11 cellular contexts compared by ENCODE assay signal in the genomic region with DNA sequence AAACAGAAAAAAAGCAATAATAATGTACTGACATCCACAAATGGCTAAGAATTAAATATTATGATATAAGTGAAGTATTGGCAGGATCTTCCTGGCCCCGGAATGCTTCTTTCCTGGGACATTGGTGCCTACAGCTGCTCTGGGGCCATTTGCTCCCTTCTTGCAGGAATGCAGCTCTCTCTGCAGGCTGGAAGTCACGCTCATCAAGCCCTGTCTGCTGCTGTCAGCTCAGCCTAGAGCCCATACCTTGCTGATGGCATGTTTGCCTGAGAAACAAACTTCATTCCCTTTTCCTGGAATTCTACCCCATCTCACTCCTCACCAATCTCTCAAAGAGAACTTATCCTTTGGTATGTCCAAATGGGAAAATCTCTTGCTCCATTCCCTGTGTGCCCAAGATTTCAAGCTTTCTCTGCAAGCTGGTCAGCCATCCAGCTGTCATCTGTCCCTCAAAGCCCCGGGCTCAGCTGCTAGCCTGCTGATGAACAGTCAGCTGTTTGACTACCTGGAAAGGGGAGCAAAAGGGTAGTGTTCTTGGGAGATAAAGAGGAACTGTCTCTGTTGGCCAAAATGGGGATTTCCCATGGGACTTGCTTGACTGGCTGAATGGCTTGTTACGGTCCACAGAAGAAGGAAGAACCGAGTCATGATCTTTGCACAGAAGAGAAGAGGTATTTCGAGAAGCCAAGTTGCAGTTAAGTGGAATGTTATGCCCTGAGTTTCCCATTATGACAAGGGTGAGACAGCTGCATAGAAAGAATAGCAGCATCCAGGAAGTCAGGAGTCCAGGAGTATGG. TPM values are rescaled to one million over a fixed set of nuclear protein-coding genes. Genes with fewer than 3 reads are reported as not detected.
DNase-seq lines count a peak whose midpoint lies in the region; ATAC-seq and TF ChIP-seq lines count a peak whose summit lies in the region.
"Had no signal": no experiment of that assay in that cellular context is flagged by ENCODE, and none has a peak within 500 bp of the region (broad histone marks: within the 10 kb centered on the region; RNA-seq: fewer than 3 reads in every experiment).

No MANE protein-coding gene starts in this region.

- H3K27ac ChIP-seq in brain microvascular endothelial cell, result no peak overlapping the region
- H3K27ac ChIP-seq: lower lobe of right lung had no signal

- POLR2A ChIA-PET in activated CD4-positive, alpha-beta T cell treated with anti-CD3 and anti-CD28 coated beads, Interleukin-2, amount 10 ng/mL, durations not matched to agents 7 days and 5 days (lab: Charles Lee), result no interaction called here

- H3K27ac Mint-ChIP-seq in activated CD4-positive, alpha-beta T cell treated with anti-CD3 and anti-CD28 coated beads, Interleukin-2, amount 10 ng/mL, durations not matched to agents 7 days and 5 days, result no peak overlapping the region
- no peak overlapping the region for H3K27ac Mint-ChIP-seq in nephron progenitor cell
- H3K27ac Mint-ChIP-seq in chondrocyte (ENCODE audit: unreplicated experiment), result no peak overlapping the region

- no peak for TF ChIP-seq CTCF in nephron progenitor cell (IDR thresholded peaks at IDR 0.05)
- TF ChIP-seq CTCF in brain microvascular endothelial cell (IDR thresholded peaks at IDR 0.05; ENCODE audit: low read depth, low read length, missing control alignments), result no peak
- TF ChIP-seq CTCF in chondrocyte (IDR thresholded peaks at IDR 0.05), result no peak

- H3K9me3 Mint-ChIP-seq in activated CD4-positive, alpha-beta T cell treated with anti-CD3 and anti-CD28 coated beads, Interleukin-2, amount 10 ng/mL, durations not matched to agents 7 days and 5 days, result peaks cover 8% of the 10 kb centered on the region
- H3K9me3 Mint-ChIP-seq in nephron progenitor cell (peaks cover 34% of the 10 kb centered on the region), chondrocyte (ENCODE audit: low read depth) (peaks cover 18% of the 10 kb centered on the region)

- DNase-seq in GF-D8 (lab: John Stamatoyannopoulos, UW) (peak; percentile 62), kidney glomerular epithelial cell (lab: John Stamatoyannopoulos, UW) (peak; percentile 89), nephron progenitor cell (no peak), brain microvascular endothelial cell (no peak), chondrocyte (ENCODE audit: low spot score) (no peak)
- no peak for DNase-seq in activated CD4-positive, alpha-beta T cell treated with anti-CD3 and anti-CD28 coated beads, Interleukin-2, amount 10 ng/mL, durations not matched to agents 7 days and 5 days
- DNase-seq: DMS 273 treated with DMSO at 0.1 percent for 48 hours; effector memory CD4-positive, alpha-beta T cell; lower lobe of right lung had no signal

- no peaks in the 10 kb centered on the region for H3K27me3 ChIP-seq in brain microvascular endothelial cell (replicated peaks)

- CTCF ChIA-PET in activated CD4-positive, alpha-beta T cell treated with anti-CD3 and anti-CD28 coated beads, Interleukin-2, amount 10 ng/mL, durations not matched to agents 7 days and 5 days (lab: Charles Lee), result interaction anchor here (0.7 to 2.5 kb wide), 3 partner anchors 10 to 1615 kb away, joined by 3 to 7 read pairs (median 3); no protein-coding TSS in a partner anchor

- H3K36me3 Mint-ChIP-seq in activated CD4-positive, alpha-beta T cell treated with anti-CD3 and anti-CD28 coated beads, Interleukin-2, amount 10 ng/mL, durations not matched to agents 7 days and 5 days (ENCODE audit: low read depth), result no peaks in the 10 kb centered on the region
- H3K36me3 Mint-ChIP-seq in nephron progenitor cell (ENCODE audit: low read depth) (peaks cover 29% of the 10 kb centered on the region), chondrocyte (ENCODE audit: low read depth) (peaks cover 9% of the 10 kb centered on the region)

- peak; percentile 50 for ATAC-seq in GM19452 (IDR thresholded peaks at IDR 0.05; ENCODE audit: unreplicated experiment)
- ATAC-seq in HG03135 (IDR thresholded peaks at IDR 0.05; ENCODE audit: unreplicated experiment), result peak; percentile 49

- no peaks in the 10 kb centered on the region for H3K4me1 Mint-ChIP-seq in activated CD4-positive, alpha-beta T cell treated with anti-CD3 and anti-CD28 coated beads, Interleukin-2, amount 10 ng/mL, durations not matched to agents 7 days and 5 days
- peaks cover 22% of the 10 kb centered on the region for H3K4me1 Mint-ChIP-seq in nephron progenitor cell
- peaks cover 23% of the 10 kb centered on the region for H3K4me1 Mint-ChIP-seq in chondrocyte (ENCODE audit: low read depth)

- in situ Hi-C loops in brain microvascular endothelial cell (cut with HindIII; ENCODE audit: low pct_ligation_motif_present, low sequenced_read_pairs), result no loop called here

- peaks cover 16% of the 10 kb centered on the region for H3K27me3 Mint-ChIP-seq in activated CD4-positive, alpha-beta T cell treated with anti-CD3 and anti-CD28 coated beads, Interleukin-2, amount 10 ng/mL, durations not matched to agents 7 days and 5 days
- H3K27me3 Mint-ChIP-seq in nephron progenitor cell (ENCODE audit: low read depth, poor library complexity) (peaks cover 9% of the 10 kb centered on the region), chondrocyte (ENCODE audit: low read depth) (no peaks in the 10 kb centered on the region)

- H3K4me3 ChIP-seq in brain microvascular endothelial cell (ENCODE audit: low read depth, low read length), result no peak overlapping the region
- H3K4me3 ChIP-seq: lower lobe of right lung had no signal

- no peak overlapping the region for H3K4me3 Mint-ChIP-seq in activated CD4-positive, alpha-beta T cell treated with anti-CD3 and anti-CD28 coated beads, Interleukin-2, amount 10 ng/mL, durations not matched to agents 7 days and 5 days
- H3K4me3 Mint-ChIP-seq in nephron progenitor cell (no peak overlapping the region), chondrocyte (ENCODE audit: unreplicated experiment) (no peak overlapping the region)

- H3K36me3 ChIP-seq in brain microvascular endothelial cell (replicated peaks), result no peaks in the 10 kb centered on the region
- H3K36me3 ChIP-seq: lower lobe of right lung had no signal

RNA-seq across cellular contexts. Expression of a gene that starts 12.0 kb away (rescaled TPM):
- under 1 TPM; 0.42 to 0.52 TPM for total RNA-seq in activated CD4-positive, alpha-beta T cell treated with anti-CD3 and anti-CD28 coated beads, Interleukin-2, amount 10 ng/mL, durations not matched to agents 7 days and 5 days
- 24.6 to 37.8 TPM (median 35.9 TPM) in 3 replicates for total RNA-seq in chondrocyte

RNA-seq across cellular contexts. Expression of a gene that starts 31.1 kb away (rescaled TPM):
- under 1 TPM; 0.22 to 0.33 TPM for total RNA-seq in activated CD4-positive, alpha-beta T cell treated with anti-CD3 and anti-CD28 coated beads, Interleukin-2, amount 10 ng/mL, durations not matched to agents 7 days and 5 days
- 9.4 to 105 TPM (median 105 TPM) in 3 replicates for total RNA-seq in chondrocyte

RNA-seq across cellular contexts. Expression of a gene that starts 36.4 kb away (rescaled TPM):
- total RNA-seq in activated CD4-positive, alpha-beta T cell treated with anti-CD3 and anti-CD28 coated beads, Interleukin-2, amount 10 ng/mL, durations not matched to agents 7 days and 5 days, result not detected
- total RNA-seq in chondrocyte, result not detected in 3 replicates
- total RNA-seq: lower lobe of right lung had no signal

RNA-seq across cellular contexts. Expression of a gene that starts 53.2 kb away (rescaled TPM):
- total RNA-seq in activated CD4-positive, alpha-beta T cell treated with anti-CD3 and anti-CD28 coated beads, Interleukin-2, amount 10 ng/mL, durations not matched to agents 7 days and 5 days, result 10 to 100 TPM; 26.9 to 29.7 TPM
- total RNA-seq in chondrocyte, result 15.5 to 21.6 TPM (median 19.8 TPM) in 3 replicates

Comparison
In these comparisons a context has a peak if more than half of its experiments do, and no peak if none do; other contexts are left out.
1. DNase-seq: peak in GF-D8 (single experiment) and kidney glomerular epithelial cell (single experiment); none in activated CD4-positive, alpha-beta T cell treated with anti-CD3 and anti-CD28 coated beads, Interleukin-2, amount 10 ng/mL, durations not matched to agents 7 days and 5 days (single experiment), nephron progenitor cell (single experiment), brain microvascular endothelial cell (single experiment) and chondrocyte (single experiment).
2. RNA of a gene that starts 12.0 kb away (total RNA-seq): 24.6 to 37.8 TPM in chondrocyte; 0.42 to 0.52 TPM in activated CD4-positive, alpha-beta T cell treated with anti-CD3 and anti-CD28 coated beads, Interleukin-2, amount 10 ng/mL, durations not matched to agents 7 days and 5 days; every median in the first group is over 10 times any median in the second.